In the genomic region with DNA sequence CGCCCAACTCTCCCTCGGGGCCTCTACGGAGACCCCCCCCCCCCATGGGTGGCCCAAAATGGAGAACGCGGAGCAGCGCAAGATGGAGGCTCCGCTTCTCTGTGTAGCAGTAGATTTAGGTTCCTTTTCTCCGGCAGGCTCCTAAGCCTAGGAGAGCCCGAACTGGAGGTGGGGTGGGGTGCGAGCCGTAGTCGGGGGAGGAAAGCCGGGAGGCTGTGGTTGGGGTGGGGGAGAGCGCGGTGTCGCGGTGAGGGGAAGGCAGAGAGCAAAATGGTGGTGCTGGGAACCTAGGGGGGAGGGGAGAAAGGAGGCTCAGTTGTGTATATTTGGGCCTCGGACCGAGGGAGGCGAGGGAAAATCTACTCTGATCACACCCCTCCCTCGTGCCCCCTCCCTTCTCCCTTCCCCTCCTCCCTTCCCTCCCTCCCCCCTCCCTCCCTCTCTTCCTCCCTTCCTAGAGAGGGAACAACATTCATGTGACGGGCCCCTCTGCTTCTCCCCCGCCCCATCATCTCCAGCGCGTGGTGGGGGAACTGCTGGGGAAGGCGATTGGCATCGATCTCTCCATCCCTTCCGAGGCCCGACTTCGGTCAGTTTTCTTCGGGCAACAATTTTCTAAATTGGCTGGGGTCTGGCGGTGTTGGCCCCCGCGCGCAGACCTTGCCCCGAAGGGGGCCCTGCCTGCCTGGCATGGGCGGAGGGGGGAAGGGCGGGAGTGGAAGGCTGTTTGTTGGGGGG, we compare ENCODE assay signal across 8 cellular contexts. TPM values are rescaled to one million over a fixed set of nuclear protein-coding genes. Genes with fewer than 3 reads are reported as not detected.
DNase-seq lines count a peak whose midpoint lies in the region; ATAC-seq and TF ChIP-seq lines count a peak whose summit lies in the region.

Gene STAG2, plus strand, starts transcription at position 439 of the 738 bp plus-strand sequence. CDS start 60,922 bp downstream, outside the sequence.

- H3K36me3 Mint-ChIP-seq in natural killer cell treated with Interleukin-12 subunit alpha and Interleukin-12 subunit beta and Interleukin-15 and Interleukin-18, amount 100 ng/mL, for 72 hours, result peaks cover 16% of the 10 kb centered on the region

- H3K27ac ChIP-seq in subcutaneous abdominal adipose tissue (ENCODE audit: low read depth, low read length), result peak within 1 kb of the TSS; percentile 98

- no peaks in the 10 kb centered on the region for H3K9me3 Mint-ChIP-seq in natural killer cell treated with Interleukin-12 subunit alpha and Interleukin-12 subunit beta and Interleukin-15 and Interleukin-18, amount 100 ng/mL, for 72 hours

- H3K4me3 ChIP-seq in fibroblast of villous mesenchyme (ENCODE audit: low read depth, low read length) (peak within 1 kb of the TSS; percentile 85), subcutaneous abdominal adipose tissue (ENCODE audit: low read depth in 1 of 5, low read length in 5 of 5) (peak within 1 kb of the TSS; percentile 73 to 92 (median 76))

- H3K4me1 Mint-ChIP-seq in natural killer cell treated with Interleukin-12 subunit alpha and Interleukin-12 subunit beta and Interleukin-15 and Interleukin-18, amount 100 ng/mL, for 72 hours (ENCODE audit: low read depth in 2 of 2), result peaks cover 19 to 27% of the 10 kb centered on the region in 2 donors

- H3K4me1 ChIP-seq in ES-I3 (ENCODE audit: insufficient read depth, low read length) (no peaks in the 10 kb centered on the region), subcutaneous abdominal adipose tissue (ENCODE audit: control insufficient read depth in 5 of 5, insufficient read depth in 5 of 5, low read length in 5 of 5) (peaks cover 0 to 18% (median 10%) of the 10 kb centered on the region in 5 donors)

- no peaks in the 10 kb centered on the region for H3K27me3 ChIP-seq in subcutaneous abdominal adipose tissue (ENCODE audit: control insufficient read depth in 5 of 5, insufficient read depth in 4 of 5, low read length in 5 of 5)

- in situ Hi-C loops in SK-MEL-5 (cut with HindIII; ENCODE audit: low pct_unique_long_range_greater_than_20kb, low sequenced_read_pairs), result no loop called here

- H3K9ac ChIP-seq in ES-I3 (ENCODE audit: low read depth, low read length) (peak within 1 kb of the TSS; percentile 98), subcutaneous abdominal adipose tissue (ENCODE audit: low read length in 5 of 5) (peak within 1 kb of the TSS; percentile 68 to 98 (median 93))

- H3K36me3 ChIP-seq in ES-I3 (ENCODE audit: insufficient read depth, low read length), result no peaks in the 10 kb centered on the region
- H3K36me3 ChIP-seq in subcutaneous abdominal adipose tissue (ENCODE audit: control insufficient read depth in 5 of 5, insufficient read depth in 5 of 5, low read length in 5 of 5), result no peaks in the 10 kb centered on the region

- no peaks in the 10 kb centered on the region for H3K9me3 ChIP-seq in ES-I3 (ENCODE audit: control insufficient read depth, insufficient read depth, low read length)
- H3K9me3 ChIP-seq in subcutaneous abdominal adipose tissue (ENCODE audit: control insufficient read depth in 5 of 5, low read length in 5 of 5), result no peaks in the 10 kb centered on the region

- no peak for TF ChIP-seq CTCF in fibroblast of villous mesenchyme (IDR thresholded peaks at IDR 0.05; ENCODE audit: insufficient read depth, low read depth, low read length)

- H3K4me3 Mint-ChIP-seq in natural killer cell treated with Interleukin-12 subunit alpha and Interleukin-12 subunit beta and Interleukin-15 and Interleukin-18, amount 100 ng/mL, for 72 hours, result peak within 1 kb of the TSS; percentile 100

- peak within 1 kb of the TSS; percentile 97 to 100 for H3K27ac Mint-ChIP-seq in natural killer cell treated with Interleukin-12 subunit alpha and Interleukin-12 subunit beta and Interleukin-15 and Interleukin-18, amount 100 ng/mL, for 72 hours

- ATAC-seq in natural killer cell treated with Interleukin-12 subunit alpha and Interleukin-12 subunit beta and Interleukin-15 and Interleukin-18, amount 100 ng/mL, for 72 hours, result peak; percentile 18 to 21

- no peaks in the 10 kb centered on the region for H3K27me3 Mint-ChIP-seq in natural killer cell treated with Interleukin-12 subunit alpha and Interleukin-12 subunit beta and Interleukin-15 and Interleukin-18, amount 100 ng/mL, for 72 hours

- DNase-seq in NCI-H1048 (lab: John Stamatoyannopoulos, UW) (peak; percentile 23), SK-MEL-5 (ENCODE audit: low read depth, low spot score) (peak; percentile 92), fibroblast of villous mesenchyme (ENCODE audit: low read depth) (peak; percentile 92), GM19238 (ENCODE audit: insufficient read length, low spot score) (no peak)
- peak; percentile 55 for DNase-seq in activated naive CD4-positive, alpha-beta T cell treated with Interleukin-2 at 50 U/mL for 16 hours
- peak; percentile 67 for DNase-seq in natural killer cell treated with Interleukin-12 subunit alpha and Interleukin-12 subunit beta and Interleukin-15 and Interleukin-18, amount 100 ng/mL, for 72 hours (ENCODE audit: low spot score)

RNA-seq across cellular contexts. Expression of gene STAG2, which starts in this region (rescaled TPM):
- total RNA-seq in SK-MEL-5 (2014; rRNA removed; shearing (Covaris generic)), result 100 and 103 TPM in 2 replicates
- polyA plus RNA-seq in SK-MEL-5 (2015; cell fraction: cytosol; rRNA removed), result 33.4 and 54.1 TPM in 2 replicates
- 34.0 and 49.0 TPM in 2 replicates for polyA plus RNA-seq in SK-MEL-5 (2015; cell fraction: nucleus; rRNA removed)
- 56.7 and 57.4 TPM in 2 replicates for total RNA-seq in fibroblast of villous mesenchyme
- total RNA-seq in natural killer cell treated with Interleukin-12 subunit alpha and Interleukin-12 subunit beta and Interleukin-15 and Interleukin-18, amount 100 ng/mL, for 72 hours, result 10 to 100 TPM; 89.4 to 96.9 TPM
